ENCODE assay signal across 1 cellular context in the genomic region with DNA sequence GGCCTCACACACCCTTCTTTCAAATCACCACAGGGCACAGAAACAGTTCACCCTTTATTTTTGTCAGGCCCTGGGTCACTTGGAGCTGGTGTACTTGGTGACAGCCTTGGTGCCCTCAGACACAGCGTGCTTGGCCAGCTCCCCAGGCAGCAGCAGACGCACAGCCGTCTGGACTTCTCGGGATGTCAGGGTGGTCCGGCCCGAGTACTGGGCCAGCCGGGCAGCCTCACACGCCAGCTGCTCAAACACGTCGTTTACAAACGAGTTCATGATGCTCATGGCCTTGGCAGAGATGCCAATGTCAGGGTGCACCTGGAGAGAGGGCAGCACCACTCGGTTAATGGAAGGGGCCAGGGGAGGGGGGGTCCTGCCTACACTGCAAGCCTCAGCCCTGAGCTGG.
TF ChIP-seq lines count a peak whose summit lies in the region.

No MANE protein-coding gene starts in this region.

TF ChIP-seq in K562, 482 proteins besides CTCF, POLR2A, EP300 and RAD21:
- TF ChIP-seq FIP1L1 (IDR thresholded peaks at IDR 0.05; ENCODE audit: low read depth, low read length, poor library complexity, severe bottlenecking): no peak
- no peak for TF ChIP-seq SREBF1 (IDR thresholded peaks at IDR 0.05; ENCODE audit: borderline replicate concordance, low read depth, low read length)
- peak; percentile 65 for TF ChIP-seq POLR2G (IDR thresholded peaks at IDR 0.05; ENCODE audit: low read depth, low read length)
